Comparison of ENCODE assay signal across 1 cellular context in the genomic region with DNA sequence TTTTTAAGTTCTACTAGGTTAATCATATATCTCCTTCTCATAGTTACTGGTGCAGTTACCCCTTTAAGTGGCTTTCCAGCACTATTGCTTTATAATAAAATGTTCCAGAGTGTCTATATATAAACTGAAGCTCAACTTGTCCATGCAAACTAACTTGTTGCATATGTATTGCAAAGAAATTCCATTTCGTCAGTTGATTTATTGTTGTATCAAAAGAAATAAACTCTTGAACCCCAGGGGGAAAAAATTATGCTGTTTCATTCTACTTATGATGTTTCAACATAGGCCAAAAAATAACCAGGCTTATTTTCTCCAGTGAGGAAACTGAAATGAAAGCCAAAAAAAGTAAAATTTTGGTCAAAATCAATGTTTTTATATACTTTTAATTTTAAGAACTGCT.
TF ChIP-seq lines count a peak whose summit lies in the region.

No MANE protein-coding gene starts in this region.

TF ChIP-seq in WTC11, 78 proteins besides CTCF, POLR2A, EP300 and RAD21 (continued from another document):
- TF ChIP-seq, protein P1, sequence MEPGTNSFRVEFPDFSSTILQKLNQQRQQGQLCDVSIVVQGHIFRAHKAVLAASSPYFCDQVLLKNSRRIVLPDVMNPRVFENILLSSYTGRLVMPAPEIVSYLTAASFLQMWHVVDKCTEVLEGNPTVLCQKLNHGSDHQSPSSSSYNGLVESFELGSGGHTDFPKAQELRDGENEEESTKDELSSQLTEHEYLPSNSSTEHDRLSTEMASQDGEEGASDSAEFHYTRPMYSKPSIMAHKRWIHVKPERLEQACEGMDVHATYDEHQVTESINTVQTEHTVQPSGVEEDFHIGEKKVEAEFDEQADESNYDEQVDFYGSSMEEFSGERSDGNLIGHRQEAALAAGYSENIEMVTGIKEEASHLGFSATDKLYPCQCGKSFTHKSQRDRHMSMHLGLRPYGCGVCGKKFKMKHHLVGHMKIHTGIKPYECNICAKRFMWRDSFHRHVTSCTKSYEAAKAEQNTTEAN (CRISPR knock-in tag; IDR thresholded peaks at IDR 0.05) = no peak
- TF ChIP-seq ZNF416 (CRISPR knock-in tag; IDR thresholded peaks at IDR 0.05) (no peak), SMAD4 (CRISPR knock-in tag; IDR thresholded peaks at IDR 0.05) (no peak)
